19 cellular contexts compared by ENCODE assay signal in the genomic region with DNA sequence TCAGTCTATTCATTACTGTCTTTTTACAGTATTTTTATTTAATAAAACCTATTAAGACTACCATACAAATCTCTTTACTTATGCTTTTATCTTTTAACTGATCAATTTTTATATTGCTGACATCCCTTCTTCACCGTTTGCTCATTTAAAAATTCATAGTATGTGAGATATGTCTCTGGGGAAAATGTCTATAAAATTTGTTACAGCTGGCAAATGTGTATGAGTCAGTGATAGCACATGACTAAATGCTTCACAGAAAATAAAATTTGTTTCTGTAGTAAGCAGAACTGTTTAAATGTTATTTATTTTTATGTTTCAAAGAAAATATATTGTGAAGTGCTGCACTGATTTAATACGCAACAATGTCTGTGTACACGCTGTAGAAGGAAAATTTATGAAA.
DNase-seq lines count a peak whose midpoint lies in the region; ATAC-seq and TF ChIP-seq lines count a peak whose summit lies in the region.
"Had no signal": no experiment of that assay in that cellular context is flagged by ENCODE, and none has a peak within 500 bp of the region (broad histone marks: within the 10 kb centered on the region; RNA-seq: fewer than 3 reads in every experiment).

No MANE protein-coding gene starts in this region.

- DNase-seq in EH (ENCODE audit: low read depth) (peak; percentile 30), HS-5 (ENCODE audit: low read depth) (peak; percentile 23), choroid plexus epithelial cell (ENCODE audit: low read depth) (peak; percentile 39), hepatic stellate cell (ENCODE audit: low spot score) (peak; percentile 7), HuH-7 (ENCODE audit: low spot score) (no peak), LoVo (ENCODE audit: low spot score) (no peak)
- DNase-seq: Calu3; CD4-positive, alpha-beta memory T cell; GDM1; NCI-H1436; NCI-H2029; NCI-H2171 treated with DMSO at 0.1 percent for 48 hours; NCI-H446 treated with DMSO at 0.1 percent for 48 hours; NCI-H748 treated with DMSO at 0.1 percent for 48 hours; OCI-M1; SJCRH30 had no signal

- no peak for ATAC-seq in GM21367 (IDR thresholded peaks at IDR 0.05; ENCODE audit: unreplicated experiment)
- ATAC-seq in GM21381 (IDR thresholded peaks at IDR 0.05; ENCODE audit: unreplicated experiment) = no peak
- ATAC-seq: K562 had no signal

- H3K4me3 ChIP-seq in choroid plexus epithelial cell (ENCODE audit: low read depth, low read length) = no peak overlapping the region
- H3K4me3 ChIP-seq: K562, SJCRH30 had no signal

- no peak for TF ChIP-seq CTCF in choroid plexus epithelial cell (conservative IDR thresholded peaks at IDR 0.05; ENCODE audit: low read depth, low read length)

Comparison
In these comparisons a context has a peak if more than half of its experiments do, and no peak if none do; other contexts are left out.
1. DNase-seq: peak in EH (single experiment), HS-5 (single experiment), choroid plexus epithelial cell (single experiment) and hepatic stellate cell (single experiment); none in HuH-7 (single experiment) and LoVo (single experiment).